Comparison of ENCODE assay signal across 27 cellular contexts in the genomic region with DNA sequence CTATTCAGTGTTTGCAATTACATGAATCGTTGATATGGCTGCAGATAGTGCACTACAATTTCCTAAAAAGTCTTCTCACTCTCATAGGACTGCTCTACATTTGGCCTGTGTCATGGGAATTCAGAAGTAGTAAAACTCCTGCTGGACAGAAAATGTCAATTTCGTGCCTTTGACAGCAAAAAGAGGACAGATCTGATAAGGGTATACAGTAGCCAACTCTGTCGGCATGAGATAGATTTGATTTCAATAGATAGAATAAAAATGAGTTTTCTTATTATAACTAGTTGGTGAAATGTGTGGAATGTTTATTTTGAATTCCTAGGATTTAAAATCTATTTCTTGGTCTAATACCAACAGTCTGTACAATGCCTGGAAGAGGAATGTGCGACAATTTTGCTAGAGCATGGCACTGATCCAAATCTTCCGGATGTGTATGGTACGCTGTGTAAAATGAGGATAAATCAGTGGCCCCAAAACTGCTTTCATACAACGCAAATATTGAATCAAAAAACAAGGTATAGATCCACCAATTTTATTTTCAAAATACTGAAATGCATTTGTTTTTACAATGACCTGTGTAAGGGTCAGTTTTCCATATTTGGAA.
"Had no signal": no experiment of that assay in that cellular context is flagged by ENCODE, and none has a peak within 500 bp of the region (broad histone marks: within the 10 kb centered on the region; RNA-seq: fewer than 3 reads in every experiment).

No MANE protein-coding gene starts in this region.

- H3K27ac ChIP-seq: coronary artery, dorsolateral prefrontal cortex, epithelial cell of prostate, gastrocnemius medialis, psoas muscle, right lobe of liver, stomach, thyroid gland, vagina had no signal

- H3K27ac Mint-ChIP-seq: naive thymus-derived CD4-positive, alpha-beta T cell; nephron progenitor cell; stimulated activated effector memory CD8-positive, alpha-beta T cell treated with anti-CD3 and anti-CD28 coated beads, Interleukin-12 subunit alpha, Interleukin-12 subunit beta, amount 100 ng/mL, for 72 hours had no signal

- ATAC-seq: esophagus mucosa; gastrocnemius medialis; left lobe of liver; naive thymus-derived CD4-positive, alpha-beta T cell; psoas muscle; right lobe of liver; stimulated activated effector memory CD8-positive, alpha-beta T cell treated with anti-CD3 and anti-CD28 coated beads, Interleukin-12 subunit alpha, Interleukin-12 subunit beta, amount 100 ng/mL, for 72 hours had no signal

- H3K4me1 ChIP-seq: gastrocnemius medialis, psoas muscle, right lobe of liver, stomach, vagina had no signal

- H3K36me3 ChIP-seq: gastrocnemius medialis, right lobe of liver, stomach, thyroid gland, vagina had no signal

- DNase-seq: dorsolateral prefrontal cortex; effector CD4-positive, alpha-beta T cell; foreskin fibroblast; gastrocnemius medialis; head of caudate nucleus; kidney; mammary epithelial cell; mesendoderm; midbrain; naive thymus-derived CD4-positive, alpha-beta T cell; nephron progenitor cell; nucleus accumbens; posterior cingulate gyrus; psoas muscle; right lobe of liver; stimulated activated CD4-positive, alpha-beta T cell treated with anti-CD3 and anti-CD28 coated beads, Interleukin-2, amount 100 ng/mL, for 24 hours; stimulated activated CD4-positive, alpha-beta T cell treated with anti-CD3 and anti-CD28 coated beads, Interleukin-4, amount 100 ng/mL, for 24 hours; stimulated activated naive CD4-positive, alpha-beta T cell treated with Interleukin-2 at 50 U/mL for 16 hours; stomach; thyroid gland; trophoblast cell had no signal

- H3K4me1 Mint-ChIP-seq: naive thymus-derived CD4-positive, alpha-beta T cell; stimulated activated effector memory CD8-positive, alpha-beta T cell treated with anti-CD3 and anti-CD28 coated beads, Interleukin-12 subunit alpha, Interleukin-12 subunit beta, amount 100 ng/mL, for 72 hours had no signal

- FAIRE-seq: kidney had no signal

- H3K36me3 Mint-ChIP-seq: naive thymus-derived CD4-positive, alpha-beta T cell; stimulated activated effector memory CD8-positive, alpha-beta T cell treated with anti-CD3 and anti-CD28 coated beads, Interleukin-12 subunit alpha, Interleukin-12 subunit beta, amount 100 ng/mL, for 72 hours had no signal

- H3K27me3 ChIP-seq: right lobe of liver, thyroid gland, vagina had no signal

- H3K9me3 Mint-ChIP-seq: naive thymus-derived CD4-positive, alpha-beta T cell; nephron progenitor cell; stimulated activated effector memory CD8-positive, alpha-beta T cell treated with anti-CD3 and anti-CD28 coated beads, Interleukin-12 subunit alpha, Interleukin-12 subunit beta, amount 100 ng/mL, for 72 hours had no signal

- H3K4me3 ChIP-seq: coronary artery, dorsolateral prefrontal cortex, gastrocnemius medialis, psoas muscle, right lobe of liver, stomach, thyroid gland, vagina had no signal

- H3K4me3 Mint-ChIP-seq: naive thymus-derived CD4-positive, alpha-beta T cell; nephron progenitor cell; stimulated activated effector memory CD8-positive, alpha-beta T cell treated with anti-CD3 and anti-CD28 coated beads, Interleukin-12 subunit alpha, Interleukin-12 subunit beta, amount 100 ng/mL, for 72 hours had no signal

- H3K9me3 ChIP-seq: gastrocnemius medialis, psoas muscle, right lobe of liver, stomach, thyroid gland, vagina had no signal
